In genomic region chr22:50225200-50225969, GRCh38 we compare ENCODE assay signal across 16 cellular contexts. TPM values are rescaled to one million over a fixed set of nuclear protein-coding genes. Genes with fewer than 3 reads are reported as not detected.
A peak's percentile ranks its signal among the peaks of the same experiment; 100 is the strongest.
DNase-seq lines count a peak whose midpoint lies in the region; ATAC-seq and TF ChIP-seq lines count a peak whose summit lies in the region.
"Had no signal": no experiment of that assay in that cellular context is flagged by ENCODE, and none has a peak within 500 bp of the region (broad histone marks: within the 10 kb centered on the region; RNA-seq: fewer than 3 reads in every experiment).

No MANE protein-coding gene starts in this region.

- H3K23ac ChIP-seq in trophoblast cell (ENCODE audit: low read length): no peak overlapping the region

- no peaks in the 10 kb centered on the region for H3K9me3 ChIP-seq in BLaER1 treated with 17β-estradiol and CSF1 and Interleukin-3, amounts not matched to agents 10 nM and 100 nM (replicated peaks in 1 of 11)
- H3K9me3 ChIP-seq in RWPE2 (ENCODE audit: severe bottlenecking): no peaks in the 10 kb centered on the region
- no peaks in the 10 kb centered on the region for H3K9me3 ChIP-seq in mucosa of descending colon
- H3K9me3 ChIP-seq in trophoblast cell (ENCODE audit: insufficient read depth, low read depth, low read length): peaks cover 9% of the 10 kb centered on the region
- H3K9me3 ChIP-seq: Caco-2 had no signal

- no peaks in the 10 kb centered on the region for H3K79me2 ChIP-seq in trophoblast cell (ENCODE audit: control insufficient read depth, insufficient read depth, low read length, poor library complexity)

- no peak overlapping the region for H2AK5ac ChIP-seq in trophoblast cell (ENCODE audit: low read length)

- no peak overlapping the region for H2AFZ ChIP-seq in trophoblast cell (ENCODE audit: insufficient read depth, low read length, poor library complexity)

- peaks cover 14 to 82% (median 69%) of the 10 kb centered on the region in 10 experiments for H3K4me1 ChIP-seq in BLaER1 treated with 17β-estradiol and CSF1 and Interleukin-3, amounts not matched to agents 10 nM and 100 nM
- H3K4me1 ChIP-seq in RWPE2 (ENCODE audit: insufficient read depth, poor library complexity, severe bottlenecking) (no peaks in the 10 kb centered on the region), mucosa of descending colon (ENCODE audit: low read depth) (no peaks in the 10 kb centered on the region), trophoblast cell (ENCODE audit: control insufficient read depth in 1 of 2, insufficient read depth in 2 of 2, low read length in 2 of 2) (no peaks in the 10 kb centered on the region)
- H3K4me1 ChIP-seq: Caco-2 had no signal

- DNase-seq in RWPE2 (ENCODE audit: low spot score) (peak; percentile 49), mucosa of descending colon (no peak), trophoblast cell (no peak), GM19238 (ENCODE audit: insufficient read length, low spot score) (no peak), NCI-H2171 (lab: John Stamatoyannopoulos, UW) (no peak)
- DNase-seq in activated CD4-positive, alpha-beta T cell treated with anti-CD3 and anti-CD28 coated beads, Interleukin-2, amount 10 ng/mL, durations not matched to agents 7 days and 5 days: no peak
- DNase-seq: CD8-positive, alpha-beta memory T cell; DND-41; GF-D8; HCEC 1CT; IMR-90 had no signal

- no peak overlapping the region for H3K27ac Mint-ChIP-seq in activated CD4-positive, alpha-beta T cell treated with anti-CD3 and anti-CD28 coated beads, Interleukin-2, amount 10 ng/mL, durations not matched to agents 7 days and 5 days
- H3K27ac Mint-ChIP-seq: B cell; CD8-positive, alpha-beta memory T cell had no signal

- H4K20me1 ChIP-seq in BLaER1 treated with 17β-estradiol and CSF1 and Interleukin-3, amounts not matched to agents 10 nM and 100 nM: peaks cover 46 to 95% (median 85%) of the 10 kb centered on the region in 11 experiments; a peak in 21 of 22 replicates

- H3K4me2 ChIP-seq in BLaER1 treated with 17β-estradiol and CSF1 and Interleukin-3, amounts not matched to agents 10 nM and 100 nM: peak overlapping the region in 7 of 11 experiments; percentile 9 to 97 (median 51); a peak in 9 of 22 replicates
- H3K4me2 ChIP-seq in trophoblast cell (ENCODE audit: low read length): no peak overlapping the region

- H3K27me3 Mint-ChIP-seq in activated CD4-positive, alpha-beta T cell treated with anti-CD3 and anti-CD28 coated beads, Interleukin-2, amount 10 ng/mL, durations not matched to agents 7 days and 5 days: no peaks in the 10 kb centered on the region
- H3K27me3 Mint-ChIP-seq: B cell; CD8-positive, alpha-beta memory T cell had no signal

- POLR2A ChIA-PET in activated CD4-positive, alpha-beta T cell treated with anti-CD3 and anti-CD28 coated beads, Interleukin-2, amount 10 ng/mL, durations not matched to agents 7 days and 5 days (lab: Charles Lee): no interaction called here

- CTCF ChIA-PET in activated CD4-positive, alpha-beta T cell treated with anti-CD3 and anti-CD28 coated beads, Interleukin-2, amount 10 ng/mL, durations not matched to agents 7 days and 5 days (lab: Charles Lee): no interaction called here

- TF ChIP-seq CTCF in RWPE2 (IDR thresholded peaks at IDR 0.05; ENCODE audit: poor library complexity, severe bottlenecking) (no peak), mucosa of descending colon (IDR thresholded peaks at IDR 0.05) (no peak)

- H3K4me3 ChIP-seq in BLaER1 treated with 17β-estradiol and CSF1 and Interleukin-3, amounts not matched to agents 10 nM and 100 nM: no peak overlapping the region
- H3K4me3 ChIP-seq in RWPE2 (ENCODE audit: severe bottlenecking) (no peak overlapping the region), mucosa of descending colon (no peak overlapping the region), trophoblast cell (ENCODE audit: low read depth, low read length) (peak overlapping the region; percentile 24)

- H3K14ac ChIP-seq in trophoblast cell (ENCODE audit: low read length): no peak overlapping the region

- H3K4me3 Mint-ChIP-seq in activated CD4-positive, alpha-beta T cell treated with anti-CD3 and anti-CD28 coated beads, Interleukin-2, amount 10 ng/mL, durations not matched to agents 7 days and 5 days: no peak overlapping the region
- H3K4me3 Mint-ChIP-seq: B cell; CD14-positive monocyte; CD8-positive, alpha-beta memory T cell had no signal

- no peaks in the 10 kb centered on the region for H3K9me3 Mint-ChIP-seq in activated CD4-positive, alpha-beta T cell treated with anti-CD3 and anti-CD28 coated beads, Interleukin-2, amount 10 ng/mL, durations not matched to agents 7 days and 5 days
- H3K9me3 Mint-ChIP-seq: CD14-positive monocyte; CD8-positive, alpha-beta memory T cell had no signal

- H2BK12ac ChIP-seq in trophoblast cell (ENCODE audit: low read length): no peak overlapping the region

- no peak overlapping the region for H2BK120ac ChIP-seq in trophoblast cell (ENCODE audit: insufficient read depth, low read length, poor library complexity)

- ATAC-seq in RWPE2 (ENCODE audit: low read depth) (no peak), mucosa of descending colon (peak; percentile 13)

- H3K4ac ChIP-seq in trophoblast cell (ENCODE audit: low read depth, low read length): no peak overlapping the region

- peaks cover 49 to 80% (median 67%) of the 10 kb centered on the region in 11 experiments for H3K36me3 ChIP-seq in BLaER1 treated with 17β-estradiol and CSF1 and Interleukin-3, amounts not matched to agents 10 nM and 100 nM
- H3K36me3 ChIP-seq in RWPE2 (ENCODE audit: low read depth): peaks cover 37% of the 10 kb centered on the region
- H3K36me3 ChIP-seq in mucosa of descending colon (ENCODE audit: low read depth): no peaks in the 10 kb centered on the region
- H3K36me3 ChIP-seq in trophoblast cell (ENCODE audit: control insufficient read depth in 1 of 2, insufficient read depth in 2 of 2, low read length in 2 of 2): peaks cover 55 to 65% of the 10 kb centered on the region in 2 experiments

- H4K91ac ChIP-seq in trophoblast cell (ENCODE audit: low read depth, low read length): no peak overlapping the region

- H2BK5ac ChIP-seq in trophoblast cell (ENCODE audit: low read depth, low read length, poor library complexity): no peak overlapping the region

- intact Hi-C loops in mucosa of descending colon (cut with DNase I, micrococcal nuclease): no loop called here

- no peak overlapping the region for H4K12ac ChIP-seq in trophoblast cell (ENCODE audit: low read depth, low read length)

- peaks cover 25% of the 10 kb centered on the region for H3K36me3 Mint-ChIP-seq in activated CD4-positive, alpha-beta T cell treated with anti-CD3 and anti-CD28 coated beads, Interleukin-2, amount 10 ng/mL, durations not matched to agents 7 days and 5 days (ENCODE audit: low read depth)

- H3K18ac ChIP-seq in trophoblast cell (ENCODE audit: low read length): no peak overlapping the region

- H3K27ac ChIP-seq in BLaER1 treated with 17β-estradiol and CSF1 and Interleukin-3, amounts not matched to agents 10 nM and 100 nM: no peak overlapping the region
- H3K27ac ChIP-seq in RWPE2 (ENCODE audit: poor library complexity, severe bottlenecking) (no peak overlapping the region), trophoblast cell (ENCODE audit: low read depth, low read length) (no peak overlapping the region)
- H3K27ac ChIP-seq: HL-60 had no signal

- no peaks in the 10 kb centered on the region for H3K4me1 Mint-ChIP-seq in activated CD4-positive, alpha-beta T cell treated with anti-CD3 and anti-CD28 coated beads, Interleukin-2, amount 10 ng/mL, durations not matched to agents 7 days and 5 days
- H3K4me1 Mint-ChIP-seq: B cell, CD14-positive monocyte had no signal

- no CpG with 5 or more reads among the region's 24 CpGs for WGBS in trophoblast cell (ENCODE audit: extremely low coverage, insufficient coverage, insufficient read length)

- no peak overlapping the region for H4K8ac ChIP-seq in trophoblast cell (ENCODE audit: low read depth, low read length)

- no peak overlapping the region for H3K9ac ChIP-seq in BLaER1 treated with 17β-estradiol and CSF1 and Interleukin-3, amounts not matched to agents 10 nM and 100 nM
- H3K9ac ChIP-seq in trophoblast cell (ENCODE audit: low read length): no peak overlapping the region

- H3K79me1 ChIP-seq in trophoblast cell (ENCODE audit: low read length): no peaks in the 10 kb centered on the region

- peaks cover 0 to 24% (median 0%) of the 10 kb centered on the region in 11 experiments; a peak in 6 of 22 replicates for H3K27me3 ChIP-seq in BLaER1 treated with 17β-estradiol and CSF1 and Interleukin-3, amounts not matched to agents 10 nM and 100 nM
- H3K27me3 ChIP-seq in RWPE2 (ENCODE audit: insufficient read depth, poor library complexity, severe bottlenecking) (no peaks in the 10 kb centered on the region), trophoblast cell (ENCODE audit: insufficient read depth, low read length) (no peaks in the 10 kb centered on the region)

RNA-seq across cellular contexts. Expression of gene TUBGCP6, which starts 19.4 kb away (rescaled TPM):
- 10 to 100 TPM; 34.5 to 41.6 (median 40.5) TPM for total RNA-seq in mucosa of descending colon
- polyA plus RNA-seq in trophoblast cell (2013): 9.8 and 10.1 TPM in 2 replicates
- 10 to 100 TPM; 62.9 to 71.4 TPM for total RNA-seq in activated CD4-positive, alpha-beta T cell treated with anti-CD3 and anti-CD28 coated beads, Interleukin-2, amount 10 ng/mL, durations not matched to agents 7 days and 5 days

RNA-seq across cellular contexts. Expression of gene SELENOO, which starts 24.6 kb away (rescaled TPM):
- total RNA-seq in mucosa of descending colon: 10 to 100 TPM; 21.5 to 23.8 (median 23.1) TPM
- 13.6 and 13.8 TPM in 2 replicates for polyA plus RNA-seq in trophoblast cell (2013)
- 10 to 100 TPM; 17.4 to 25.5 TPM for total RNA-seq in activated CD4-positive, alpha-beta T cell treated with anti-CD3 and anti-CD28 coated beads, Interleukin-2, amount 10 ng/mL, durations not matched to agents 7 days and 5 days

RNA-seq across cellular contexts. Expression of gene HDAC10, which starts 25.7 kb away (rescaled TPM):
- 10 to 100 TPM; 39.5 to 66.3 (median 47.8) TPM for total RNA-seq in mucosa of descending colon
- polyA plus RNA-seq in trophoblast cell (2013): 16.1 TPM in 2 replicates
- total RNA-seq in activated CD4-positive, alpha-beta T cell treated with anti-CD3 and anti-CD28 coated beads, Interleukin-2, amount 10 ng/mL, durations not matched to agents 7 days and 5 days: 10 to 100 TPM; 68.3 to 93.6 TPM

RNA-seq across cellular contexts. Expression of gene MAPK12, which starts 36.1 kb away (rescaled TPM):
- total RNA-seq in mucosa of descending colon: 1 to 10 TPM; 2.3 to 6.5 (median 5.2) TPM
- polyA plus RNA-seq in trophoblast cell (2013): 2.5 and 2.7 TPM in 2 replicates
- 1 to 10 TPM; 2.9 TPM for total RNA-seq in activated CD4-positive, alpha-beta T cell treated with anti-CD3 and anti-CD28 coated beads, Interleukin-2, amount 10 ng/mL, durations not matched to agents 7 days and 5 days

RNA-seq across cellular contexts. Expression of gene TRABD, which starts 39.7 kb away (rescaled TPM):
- 10 to 100 TPM; 36.8 to 52.6 (median 42.7) TPM for total RNA-seq in mucosa of descending colon
- 43.0 and 44.0 TPM in 2 replicates for polyA plus RNA-seq in trophoblast cell (2013)
- 100 to 1,000 TPM; 112 to 138 TPM for total RNA-seq in activated CD4-positive, alpha-beta T cell treated with anti-CD3 and anti-CD28 coated beads, Interleukin-2, amount 10 ng/mL, durations not matched to agents 7 days and 5 days
